ENCODE assay signal across 8 cellular contexts in the genomic region with DNA sequence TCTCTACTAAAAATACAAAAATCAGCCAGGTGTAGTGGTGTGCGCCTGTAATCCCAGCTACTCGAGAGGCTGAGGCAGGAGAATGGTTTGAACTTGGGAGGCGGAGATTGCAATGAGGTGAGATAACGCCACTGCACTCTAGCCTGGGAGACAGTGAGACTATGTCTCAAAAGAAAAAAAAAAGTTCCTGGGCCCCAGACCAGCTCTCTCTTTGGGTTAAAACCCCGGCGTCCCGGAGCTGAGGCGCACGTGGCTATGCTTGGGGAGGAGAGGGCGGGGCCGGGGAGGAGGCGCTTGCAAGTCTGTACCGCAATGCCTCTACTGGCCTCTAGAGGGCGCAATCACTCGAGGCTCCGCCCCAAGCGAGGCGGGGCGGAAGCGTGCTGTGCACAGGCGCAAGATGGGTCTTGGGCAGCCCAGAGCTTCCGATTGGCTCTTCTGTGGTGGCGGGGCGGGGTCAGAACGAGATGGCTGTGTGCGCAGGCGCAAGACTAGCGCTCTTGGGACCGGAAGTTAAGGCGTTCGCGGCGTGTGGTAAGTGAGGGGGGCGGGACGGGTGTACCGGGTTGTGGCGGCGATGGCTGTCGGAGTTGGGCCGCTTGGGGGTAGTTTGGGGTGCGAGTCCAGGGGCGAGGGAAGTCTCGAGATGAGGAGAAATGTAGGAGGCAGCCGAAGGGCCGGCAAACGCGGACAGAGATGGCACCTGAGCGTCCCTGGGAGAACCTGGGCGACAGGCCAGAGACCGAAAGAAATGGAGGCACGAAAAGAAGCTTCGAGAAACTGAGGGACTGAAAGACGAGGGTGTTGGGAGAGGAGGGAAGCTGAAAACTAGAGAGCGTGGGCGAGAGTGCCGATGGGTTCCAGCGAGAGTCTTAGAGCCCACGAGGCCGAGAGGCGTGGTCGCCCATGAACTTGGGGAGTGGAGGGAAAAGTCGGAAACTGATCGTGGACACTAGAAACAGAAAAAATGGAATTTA. TPM values are rescaled to one million over a fixed set of nuclear protein-coding genes. Genes with fewer than 3 reads are reported as not detected.
DNase-seq lines count a peak whose midpoint lies in the region; ATAC-seq and TF ChIP-seq lines count a peak whose summit lies in the region.

A gene with protein sequence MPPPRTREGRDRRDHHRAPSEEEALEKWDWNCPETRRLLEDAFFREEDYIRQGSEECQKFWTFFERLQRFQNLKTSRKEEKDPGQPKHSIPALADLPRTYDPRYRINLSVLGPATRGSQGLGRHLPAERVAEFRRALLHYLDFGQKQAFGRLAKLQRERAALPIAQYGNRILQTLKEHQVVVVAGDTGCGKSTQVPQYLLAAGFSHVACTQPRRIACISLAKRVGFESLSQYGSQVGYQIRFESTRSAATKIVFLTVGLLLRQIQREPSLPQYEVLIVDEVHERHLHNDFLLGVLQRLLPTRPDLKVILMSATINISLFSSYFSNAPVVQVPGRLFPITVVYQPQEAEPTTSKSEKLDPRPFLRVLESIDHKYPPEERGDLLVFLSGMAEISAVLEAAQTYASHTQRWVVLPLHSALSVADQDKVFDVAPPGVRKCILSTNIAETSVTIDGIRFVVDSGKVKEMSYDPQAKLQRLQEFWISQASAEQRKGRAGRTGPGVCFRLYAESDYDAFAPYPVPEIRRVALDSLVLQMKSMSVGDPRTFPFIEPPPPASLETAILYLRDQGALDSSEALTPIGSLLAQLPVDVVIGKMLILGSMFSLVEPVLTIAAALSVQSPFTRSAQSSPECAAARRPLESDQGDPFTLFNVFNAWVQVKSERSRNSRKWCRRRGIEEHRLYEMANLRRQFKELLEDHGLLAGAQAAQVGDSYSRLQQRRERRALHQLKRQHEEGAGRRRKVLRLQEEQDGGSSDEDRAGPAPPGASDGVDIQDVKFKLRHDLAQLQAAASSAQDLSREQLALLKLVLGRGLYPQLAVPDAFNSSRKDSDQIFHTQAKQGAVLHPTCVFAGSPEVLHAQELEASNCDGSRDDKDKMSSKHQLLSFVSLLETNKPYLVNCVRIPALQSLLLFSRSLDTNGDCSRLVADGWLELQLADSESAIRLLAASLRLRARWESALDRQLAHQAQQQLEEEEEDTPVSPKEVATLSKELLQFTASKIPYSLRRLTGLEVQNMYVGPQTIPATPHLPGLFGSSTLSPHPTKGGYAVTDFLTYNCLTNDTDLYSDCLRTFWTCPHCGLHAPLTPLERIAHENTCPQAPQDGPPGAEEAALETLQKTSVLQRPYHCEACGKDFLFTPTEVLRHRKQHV (plus strand): TSS at position 497 of the 977 bp plus-strand sequence. CDS start 3,716 bp downstream, outside the sequence.

- H3K27ac ChIP-seq in DND-41 (ENCODE audit: low read length) (peak within 1 kb of the TSS; percentile 78), KOPT-K1 (ENCODE audit: low read depth, low read length, poor library complexity, severe bottlenecking) (peak within 1 kb of the TSS; percentile 80), Peyer's patch (peak within 1 kb of the TSS; percentile 3 to 74 (median 67)), muscle layer of duodenum (ENCODE audit: low read length) (peak within 1 kb of the TSS; percentile 91)

- H3K9ac ChIP-seq in DND-41 (ENCODE audit: low read depth, low read length), result peak within 1 kb of the TSS; percentile 73

- H3K9me3 ChIP-seq in DND-41 (ENCODE audit: insufficient read depth, low read length, severe bottlenecking) (no peaks in the 10 kb centered on the region), KOPT-K1 (ENCODE audit: insufficient read depth, low read length, poor library complexity, severe bottlenecking) (no peaks in the 10 kb centered on the region), Peyer's patch (no peaks in the 10 kb centered on the region), muscle layer of duodenum (ENCODE audit: control insufficient read depth in 1 of 2, low read length in 2 of 2) (no peaks in the 10 kb centered on the region)

- peaks cover 4% of the 10 kb centered on the region; the same call in 1 of the 2 replicates for H4K20me1 ChIP-seq in DND-41 (ENCODE audit: insufficient read depth, low read length)

- peaks cover 19% of the 10 kb centered on the region for H3K36me3 ChIP-seq in DND-41 (ENCODE audit: insufficient read depth, low read length)
- peaks cover 21% of the 10 kb centered on the region for H3K36me3 ChIP-seq in KOPT-K1 (ENCODE audit: insufficient read depth, low read length)
- H3K36me3 ChIP-seq in Peyer's patch, result peaks cover 0 to 15% (median 0%) of the 10 kb centered on the region in 3 donors
- H3K36me3 ChIP-seq in muscle layer of duodenum (ENCODE audit: control insufficient read depth in 1 of 2, insufficient read depth in 2 of 2, low read length in 2 of 2), result peaks cover 14 to 15% of the 10 kb centered on the region in 2 donors

- DNase-seq in DND-41 (peak; percentile 100), Peyer's patch (peak; percentile 97 to 100 (median 99))
- DNase-seq in activated T-cell treated with anti-CD3 and anti-CD28 coated beads, Interleukin-2, amount 50 U/mL, for 48 hours, result peak; percentile 100
- DNase-seq in stimulated activated CD8-positive, alpha-beta memory T cell treated with anti-CD3 and anti-CD28 coated beads, Interleukin-7, amount 100 ng/mL, for 4 hours (ENCODE audit: low read depth in 2 of 2), result peak; percentile 98

- peak; percentile 98 for TF ChIP-seq CTCF in DND-41 (IDR thresholded peaks at IDR 0.05; ENCODE audit: borderline replicate concordance, extremely low read depth, low read length, poor library complexity, severe bottlenecking)
- peak; percentile 99 for TF ChIP-seq CTCF in Peyer's patch (IDR thresholded peaks at IDR 0.05)

- H3K4me1 ChIP-seq in DND-41 (ENCODE audit: insufficient read depth, low read length), result peaks cover 26% of the 10 kb centered on the region
- peaks cover 0 to 22% (median 2%) of the 10 kb centered on the region in 4 donors for H3K4me1 ChIP-seq in Peyer's patch
- peaks cover 5 to 8% of the 10 kb centered on the region in 2 donors for H3K4me1 ChIP-seq in muscle layer of duodenum (ENCODE audit: control insufficient read depth in 1 of 2, insufficient read depth in 2 of 2, low read length in 2 of 2)

- H3K4me3 ChIP-seq in DND-41 (ENCODE audit: low read depth in 1 of 2, low read length in 2 of 2) (peak within 1 kb of the TSS; percentile 82 to 87), Peyer's patch (peak within 1 kb of the TSS; percentile 69 to 91 (median 82)), muscle layer of duodenum (ENCODE audit: low read depth in 1 of 2, low read length in 2 of 2) (peak within 1 kb of the TSS; percentile 94 to 96)

- H2AFZ ChIP-seq in DND-41 (ENCODE audit: low read depth, low read length), result peak within 1 kb of the TSS; percentile 91

- peak within 1 kb of the TSS; percentile 99 for H3K4me2 ChIP-seq in DND-41 (ENCODE audit: insufficient read depth, low read length)

- ATAC-seq in DND-41 (ENCODE audit: insufficient read depth, low read depth) (peak; percentile 97), GM21737 (IDR thresholded peaks at IDR 0.05; ENCODE audit: unreplicated experiment) (peak; percentile 88), esophagus mucosa (peak; percentile 100)

- H3K27me3 ChIP-seq in DND-41 (ENCODE audit: insufficient read depth, low read length, poor library complexity), result no peaks in the 10 kb centered on the region
- no peaks in the 10 kb centered on the region for H3K27me3 ChIP-seq in Peyer's patch
- H3K27me3 ChIP-seq in muscle layer of duodenum (ENCODE audit: low read depth, low read length), result no peaks in the 10 kb centered on the region

- peaks cover 42% of the 10 kb centered on the region for H3K79me2 ChIP-seq in DND-41 (ENCODE audit: insufficient read depth, low read length)

- TF ChIP-seq POLR2A in Peyer's patch (IDR thresholded peaks at IDR 0.05), result peak; percentile 50 to 61

RNA-seq across cellular contexts. Expression of the gene that starts here (rescaled TPM):
- 10 to 100 TPM; 13.1 to 51.2 (median 30.0) TPM for total RNA-seq in Peyer's patch
- 7.9 TPM for total RNA-seq in esophagus mucosa

Comparison
In these comparisons a context has a peak if more than half of its experiments do, and no peak if none do; other contexts are left out.
1. Peak in every context shown above with its lines: DNase-seq, ATAC-seq, H3K4me3 ChIP-seq and H3K27ac ChIP-seq.